In the genomic region with DNA sequence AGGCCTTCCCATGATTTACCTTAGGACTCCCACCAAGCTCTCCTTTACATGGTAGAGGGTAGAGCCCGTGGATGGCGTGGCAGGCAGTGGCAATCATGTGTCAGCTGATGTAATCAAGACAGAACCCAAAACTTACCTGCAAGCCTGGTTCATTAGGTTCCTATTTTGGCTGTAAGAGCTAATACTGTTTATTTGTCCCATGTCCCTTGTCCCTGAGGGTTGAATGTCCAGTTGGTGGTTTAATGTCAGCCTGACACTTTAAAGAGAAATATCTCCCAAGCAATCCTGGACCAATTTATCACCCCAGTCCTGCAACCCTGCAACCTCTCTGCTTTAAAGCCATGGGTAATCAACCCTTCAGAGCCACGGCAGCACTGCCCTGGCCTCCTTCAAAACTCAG, we compare ENCODE assay signal across 39 cellular contexts. TPM values are rescaled to one million over a fixed set of nuclear protein-coding genes. Genes with fewer than 3 reads are reported as not detected.
"Had no signal": no experiment of that assay in that cellular context is flagged by ENCODE, and none has a peak within 500 bp of the region (broad histone marks: within the 10 kb centered on the region; RNA-seq: fewer than 3 reads in every experiment).

No MANE protein-coding gene starts in this region.

- H3K9me3 ChIP-seq: MG63 had no signal

- H3K27ac ChIP-seq: KMS-11 had no signal

- H3K9ac ChIP-seq: KMS-11 had no signal

- H3K36me3 ChIP-seq: MG63 had no signal

- H3K4me3 ChIP-seq: MG63 had no signal

- DNase-seq: Karpas-422, Kasumi-1, KG1, MG63, MM.1S, MV-4-11, NCI-H1048, NCI-H1092, NCI-H1092 treated with DMSO at 0.1 percent for 48 hours, NCI-H1105, NCI-H1105 treated with DMSO at 0.1 percent for 48 hours, NCI-H1417, NCI-H1417 treated with DMSO at 0.1 percent for 48 hours, NCI-H1436, NCI-H1436 treated with DMSO at 0.1 percent for 48 hours, NCI-H146, NCI-H1694, NCI-H1694 treated with DMSO at 0.1 percent for 48 hours, NCI-H187, NCI-H187 treated with DMSO at 0.1 percent for 48 hours, NCI-H1930, NCI-H2029, NCI-H2029 treated with DMSO at 0.1 percent for 48 hours, NCI-H2081, NCI-H2081 treated with DMSO at 0.1 percent for 48 hours, NCI-H2107, NCI-H2171, NCI-H2171 treated with DMSO at 0.1 percent for 48 hours, NCI-H2227 treated with DMSO at 0.1 percent for 48 hours, NCI-H226, NCI-H345, NCI-H446, NCI-H446 treated with DMSO at 0.1 percent for 48 hours, NCI-H510A had no signal

- H3K4me2 ChIP-seq: KMS-11 had no signal

- H3K27me3 ChIP-seq: MG63 had no signal

RNA-seq across cellular contexts. Expression of a gene that starts 6.0 kb away (rescaled TPM):
- total RNA-seq: LHCN-M2, M059J, MCF 10A, NCI-H460 had no signal

RNA-seq across cellular contexts. Expression of a gene that starts 36.3 kb away (rescaled TPM):
- total RNA-seq: M059J had no signal
